Comparison of ENCODE assay signal across 8 cellular contexts in genomic region chr14:32939254-32940065, GRCh38. TPM values are rescaled to one million over a fixed set of nuclear protein-coding genes. Genes with fewer than 3 reads are reported as not detected.
DNase-seq lines count a peak whose midpoint lies in the region; ATAC-seq lines count a peak whose summit lies in the region.

No MANE protein-coding gene starts in this region.

- intact Hi-C loops in cardiac septum (cut with DNase I): loop anchor here (10.0 kb wide), 1 partner anchor 235 kb away; no protein-coding TSS in a partner anchor

- no peaks in the 10 kb centered on the region for H3K9me3 Mint-ChIP-seq in activated naive CD8-positive, alpha-beta T cell treated with anti-CD3 and anti-CD28 coated beads, Interleukin-2, amount 10 ng/mL, durations not matched to agents 7 days and 5 days

- no peaks in the 10 kb centered on the region for H3K36me3 Mint-ChIP-seq in activated naive CD8-positive, alpha-beta T cell treated with anti-CD3 and anti-CD28 coated beads, Interleukin-2, amount 10 ng/mL, durations not matched to agents 7 days and 5 days

- DNase-seq in AG08395 (ENCODE audit: low spot score): peak; percentile 79
- DNase-seq in NCI-H2107 (lab: John Stamatoyannopoulos, UW): peak; percentile 67
- peak; percentile 37 for DNase-seq in activated naive CD8-positive, alpha-beta T cell treated with anti-CD3 and anti-CD28 coated beads, Interleukin-2, amount 10 ng/mL, durations not matched to agents 7 days and 5 days
- DNase-seq in cardiac septum (ENCODE audit: low spot score): peak; percentile 87
- DNase-seq in occipital lobe (lab: John Stamatoyannopoulos, UW): peak; percentile 69
- no peak for DNase-seq in cortex of kidney (lab: John Stamatoyannopoulos, UW)

- peaks cover 62% of the 10 kb centered on the region for H3K27me3 Mint-ChIP-seq in activated naive CD8-positive, alpha-beta T cell treated with anti-CD3 and anti-CD28 coated beads, Interleukin-2, amount 10 ng/mL, durations not matched to agents 7 days and 5 days

- H3K27ac Mint-ChIP-seq in activated naive CD8-positive, alpha-beta T cell treated with anti-CD3 and anti-CD28 coated beads, Interleukin-2, amount 10 ng/mL, durations not matched to agents 7 days and 5 days: peak overlapping the region; percentile 65

- peaks cover 5% of the 10 kb centered on the region for H3K4me1 Mint-ChIP-seq in activated naive CD8-positive, alpha-beta T cell treated with anti-CD3 and anti-CD28 coated beads, Interleukin-2, amount 10 ng/mL, durations not matched to agents 7 days and 5 days

- peak; percentile 56 for ATAC-seq in GM18867 (IDR thresholded peaks at IDR 0.05; ENCODE audit: unreplicated experiment)
- peak; percentile 55 for ATAC-seq in activated naive CD8-positive, alpha-beta T cell treated with anti-CD3 and anti-CD28 coated beads, Interleukin-2, amount 10 ng/mL, durations not matched to agents 7 days and 5 days (ENCODE audit: low read depth)
- no peak for ATAC-seq in HG02938 (IDR thresholded peaks at IDR 0.05; ENCODE audit: unreplicated experiment)

- POLR2A ChIA-PET in activated naive CD8-positive, alpha-beta T cell treated with anti-CD3 and anti-CD28 coated beads, Interleukin-2, amount 10 ng/mL, durations not matched to agents 7 days and 5 days (lab: Charles Lee): no interaction called here

- H3K4me3 Mint-ChIP-seq in activated naive CD8-positive, alpha-beta T cell treated with anti-CD3 and anti-CD28 coated beads, Interleukin-2, amount 10 ng/mL, durations not matched to agents 7 days and 5 days: peak overlapping the region; percentile 79

RNA-seq across cellular contexts. Expression of gene NPAS3, which starts 0.8 kb away (rescaled TPM):
- not detected for total RNA-seq in activated naive CD8-positive, alpha-beta T cell treated with anti-CD3 and anti-CD28 coated beads, Interleukin-2, amount 10 ng/mL, durations not matched to agents 7 days and 5 days
- total RNA-seq in cardiac septum: 4.9 TPM
- total RNA-seq in occipital lobe: 44.6 TPM
